In the genomic region with DNA sequence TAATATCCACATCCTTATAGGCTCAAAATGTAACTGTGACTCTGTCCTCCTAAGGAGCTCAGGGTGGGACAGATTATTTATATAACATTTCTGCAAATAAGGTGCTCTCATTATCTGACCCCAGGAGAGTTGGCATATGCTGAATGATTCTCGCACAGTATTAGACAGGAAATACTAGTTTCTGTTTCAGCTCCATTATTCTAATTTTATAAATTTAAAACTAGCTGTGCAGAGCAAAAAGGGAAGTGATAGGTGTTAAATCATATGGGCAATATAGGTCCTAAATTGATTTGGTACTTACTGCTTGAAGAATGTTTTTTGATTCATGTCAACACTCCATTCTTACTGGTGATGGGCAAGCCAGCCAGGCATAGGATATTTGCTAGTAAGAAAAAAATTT, we compare ENCODE assay signal across 14 cellular contexts.
A peak's percentile ranks its signal among the peaks of the same experiment; 100 is the strongest.
DNase-seq lines count a peak whose midpoint lies in the region; ATAC-seq and TF ChIP-seq lines count a peak whose summit lies in the region.
"Had no signal": no experiment of that assay in that cellular context is flagged by ENCODE, and none has a peak within 500 bp of the region (broad histone marks: within the 10 kb centered on the region; RNA-seq: fewer than 3 reads in every experiment).

No MANE protein-coding gene starts in this region.

- CTCF ChIA-PET in GM10248 (lab: Yijun Ruan, JAX) = no interaction called here

- 47 to 73% methylated on average over 1 of the region's 1 CpG for WGBS in heart right ventricle, 2 donors

- no peaks in the 10 kb centered on the region for H3K27me3 ChIP-seq in heart right ventricle

- no peaks in the 10 kb centered on the region for H3K4me1 ChIP-seq in heart right ventricle

- H3K9me3 ChIP-seq in heart right ventricle = no peaks in the 10 kb centered on the region
- H3K9me3 ChIP-seq: A549, thoracic aorta had no signal

- ATAC-seq in GM19372 (IDR thresholded peaks at IDR 0.05; ENCODE audit: low read depth, unreplicated experiment) (peak; percentile 56), HG02642 (IDR thresholded peaks at IDR 0.05; ENCODE audit: poor library complexity, unreplicated experiment) (peak; percentile 65), HG03378 (IDR thresholded peaks at IDR 0.05; ENCODE audit: unreplicated experiment) (peak; percentile 63), omental fat pad (ENCODE audit: low FRiP score) (no peak), heart right ventricle (no peak)
- ATAC-seq: A549; activated CD8-positive, alpha-beta T cell treated with anti-CD3 and anti-CD28 coated beads, Interleukin-2, amount 10 ng/mL, durations not matched to agents 7 days and 5 days had no signal

- peak; percentile 5 for DNase-seq in GM10248 (ENCODE audit: extremely low spot score)
- no peak for DNase-seq in DMS153 (lab: John Stamatoyannopoulos, UW)
- DNase-seq in erythroblast (lab: John Stamatoyannopoulos, UW) = no peak
- DNase-seq in omental fat pad (ENCODE audit: low spot score) = no peak
- no peak for DNase-seq in heart right ventricle
- DNase-seq: activated CD8-positive, alpha-beta T cell treated with anti-CD3 and anti-CD28 coated beads, Interleukin-2, amount 10 ng/mL, durations not matched to agents 7 days and 5 days; activated naive CD4-positive, alpha-beta T cell treated with anti-CD3 and anti-CD28 coated beads, Interleukin-2, amount 50 U/mL, for 16 hours; NCI-H146; retina had no signal

- intact Hi-C loops in heart right ventricle (cut with DNase I) = no loop called here

- H3K4me3 ChIP-seq in heart right ventricle = no peak overlapping the region
- H3K4me3 ChIP-seq: A549, thoracic aorta had no signal

- TF ChIP-seq CTCF in GM10248 (IDR thresholded peaks at IDR 0.05; ENCODE audit: control extremely low read depth, extremely low read depth, low read depth, missing control alignments) (no peak), omental fat pad (IDR thresholded peaks at IDR 0.05) (no peak), heart right ventricle (IDR thresholded peaks at IDR 0.05) (no peak)

- no peaks in the 10 kb centered on the region for H3K36me3 ChIP-seq in heart right ventricle
- H3K36me3 ChIP-seq: thoracic aorta had no signal

- no peak overlapping the region for H3K27ac ChIP-seq in heart right ventricle
- H3K27ac ChIP-seq: A549, thoracic aorta had no signal

- TF ChIP-seq POLR2A in erythroblast (IDR thresholded peaks at IDR 0.05; ENCODE audit: low read length) = no peak

- POLR2A ChIA-PET in GM10248 (lab: Yijun Ruan, JAX) = no interaction called here

Comparison
In these comparisons a context has a peak if more than half of its experiments do, and no peak if none do; other contexts are left out.
1. ATAC-seq: peak in GM19372 (single experiment), HG02642 (single experiment) and HG03378 (single experiment); none in omental fat pad (single experiment) and heart right ventricle (0 of 8).